ENCODE assay signal across 8 cellular contexts in genomic region chr4:55395529-55396304, GRCh38.
DNase-seq lines count a peak whose midpoint lies in the region; ATAC-seq lines count a peak whose summit lies in the region.

TSS of gene TMEM165 (plus strand) at chr4:55395957. CDS start at chr4:55396190, 233 bp downstream.

- DNase-seq in AG08396 (ENCODE audit: low spot score) (peak; percentile 91), NCI-H345 (lab: John Stamatoyannopoulos, UW) (peak; percentile 84), caudate nucleus (lab: John Stamatoyannopoulos, UW) (peak in 60 of 61 donors; percentile 42 to 95 (median 88)), inferior parietal cortex (ENCODE audit: extremely low spot score) (peak; percentile 78)
- DNase-seq in activated CD4-positive, CD25-positive, alpha-beta regulatory T cell (lab: John Stamatoyannopoulos, UW), result peak; percentile 74 to 83 (median 81)
- peak; percentile 79 to 87 for DNase-seq in stimulated activated CD4-positive, alpha-beta T cell treated with anti-CD3 and anti-CD28 coated beads, Interleukin-12 subunit alpha, Interleukin-12 subunit beta, amount 100 ng/mL, for 24 hours (ENCODE audit: low read depth in 2 of 2)

- ATAC-seq in GM19025 (IDR thresholded peaks at IDR 0.05; ENCODE audit: low read depth, unreplicated experiment) (peak; percentile 93), HG03280 (IDR thresholded peaks at IDR 0.05; ENCODE audit: unreplicated experiment) (peak; percentile 93)

- peak within 1 kb of the TSS; percentile 95 for H3K27ac ChIP-seq in caudate nucleus (ENCODE audit: low read depth, low read length)

Comparison
In these comparisons a context has a peak if more than half of its experiments do, and no peak if none do; other contexts are left out.
1. Peak in every context shown above with its lines: DNase-seq, ATAC-seq and H3K27ac ChIP-seq.